ENCODE assay signal across 9 cellular contexts in the genomic region with DNA sequence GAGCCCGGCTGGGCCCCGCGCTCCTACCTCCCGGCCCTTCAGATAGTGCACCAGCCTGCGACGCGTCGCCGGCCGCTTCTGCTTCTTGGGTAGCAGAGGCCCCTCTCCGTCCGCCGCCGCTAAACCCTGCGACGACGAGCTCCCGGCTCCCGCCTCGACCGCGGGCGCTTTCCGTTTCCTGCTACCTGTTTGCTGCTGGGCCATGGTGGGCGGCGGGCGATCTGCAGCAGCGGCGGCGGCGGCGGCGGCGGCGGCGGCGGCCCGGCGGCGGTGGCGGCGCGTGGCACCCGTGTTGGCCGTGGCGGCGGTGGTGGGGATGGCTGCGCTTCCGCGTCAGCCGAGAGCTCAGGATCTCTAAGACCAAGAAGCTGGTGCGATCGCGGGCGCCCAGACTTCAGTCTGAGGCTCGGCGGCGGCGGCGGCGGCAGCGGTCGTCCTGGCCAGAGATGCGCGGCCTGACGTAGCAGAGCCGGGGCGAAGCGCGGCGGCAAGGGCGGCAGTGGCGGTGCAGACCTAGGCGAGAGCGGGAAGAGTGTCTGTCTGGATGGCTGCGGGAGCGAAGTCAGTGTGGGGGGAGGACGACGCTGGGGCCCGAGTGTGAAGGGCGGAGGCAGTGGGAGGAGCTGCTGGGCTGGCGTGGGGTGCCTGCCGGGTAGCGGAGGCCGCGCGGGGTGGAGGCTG. TPM values are rescaled to one million over a fixed set of nuclear protein-coding genes. Genes with fewer than 3 reads are reported as not detected.
A peak's percentile ranks its signal among the peaks of the same experiment; 100 is the strongest.
DNase-seq lines count a peak whose midpoint lies in the region; ATAC-seq, FAIRE-seq and TF ChIP-seq lines count a peak whose summit lies in the region.
"Had no signal": no experiment of that assay in that cellular context is flagged by ENCODE, and none has a peak within 500 bp of the region (broad histone marks: within the 10 kb centered on the region; RNA-seq: fewer than 3 reads in every experiment).

A gene (minus strand): TSS at position 569 of the 681 bp plus-strand sequence. CDS start 365 bp downstream, at position 204.

- no peak for FAIRE-seq in astrocyte (lab: Jason Lieb, UNC)

- H4K20me1 ChIP-seq in SK-N-SH (ENCODE audit: insufficient read depth) (no peaks in the 10 kb centered on the region), astrocyte (ENCODE audit: insufficient read depth, low read length) (no peaks in the 10 kb centered on the region)
- H4K20me1 ChIP-seq: BLaER1 had no signal

- H3K27ac ChIP-seq in SK-N-SH (ENCODE audit: low read depth in 2 of 2, low read length in 1 of 2) (no peak within 1 kb of the TSS), astrocyte (ENCODE audit: low read depth, low read length) (no peak within 1 kb of the TSS), stomach smooth muscle (ENCODE audit: low read length) (no peak within 1 kb of the TSS)
- H3K27ac ChIP-seq: BLaER1 had no signal

- H3K79me2 ChIP-seq in SK-N-SH (ENCODE audit: insufficient read depth) (no peaks in the 10 kb centered on the region), astrocyte (ENCODE audit: insufficient read depth, low read length) (no peaks in the 10 kb centered on the region)

- H3K9me3 ChIP-seq in SK-N-SH (no peaks in the 10 kb centered on the region), astrocyte (ENCODE audit: insufficient read depth, low read depth, low read length) (no peaks in the 10 kb centered on the region), stomach smooth muscle (ENCODE audit: control insufficient read depth in 2 of 2, low read length in 2 of 2) (no peaks in the 10 kb centered on the region)

- H3K4me2 ChIP-seq in SK-N-SH (no peak within 1 kb of the TSS), astrocyte (ENCODE audit: low read length) (peak within 1 kb of the TSS; percentile 26)
- H3K4me2 ChIP-seq: BLaER1 had no signal

- no peaks in the 10 kb centered on the region for H3F3A ChIP-seq in SK-N-SH (replicated peaks; ENCODE audit: insufficient read depth)

- no peaks in the 10 kb centered on the region for H3K4me1 Mint-ChIP-seq in astrocyte (ENCODE audit: low read depth, unreplicated experiment)

- no peaks in the 10 kb centered on the region for H3K4me1 ChIP-seq in SK-N-SH (ENCODE audit: control insufficient read depth in 1 of 2, insufficient read depth in 2 of 2, low read depth in 1 of 2, low read length in 1 of 2)
- no peaks in the 10 kb centered on the region for H3K4me1 ChIP-seq in astrocyte (ENCODE audit: insufficient read depth, low read length)
- no peaks in the 10 kb centered on the region for H3K4me1 ChIP-seq in stomach smooth muscle (ENCODE audit: control insufficient read depth, insufficient read depth, low read length)
- H3K4me1 ChIP-seq: BLaER1 had no signal

- H3K36me3 ChIP-seq in SK-N-SH (replicated peaks in 1 of 2; ENCODE audit: control insufficient read depth in 1 of 2, insufficient read depth in 2 of 2, low read length in 1 of 2) (no peaks in the 10 kb centered on the region), astrocyte (ENCODE audit: insufficient read depth, low read length) (no peaks in the 10 kb centered on the region), stomach smooth muscle (ENCODE audit: control insufficient read depth in 2 of 2, insufficient read depth in 2 of 2, low read length in 2 of 2) (no peaks in the 10 kb centered on the region)
- H3K36me3 ChIP-seq: BLaER1 had no signal

- H3K27me3 ChIP-seq in SK-N-SH (ENCODE audit: insufficient read depth) (no peaks in the 10 kb centered on the region), astrocyte (ENCODE audit: insufficient read depth, low read length) (no peaks in the 10 kb centered on the region), stomach smooth muscle (ENCODE audit: control insufficient read depth in 1 of 2, insufficient read depth in 2 of 2, low read length in 2 of 2) (no peaks in the 10 kb centered on the region)

- no peaks in the 10 kb centered on the region for H3K9me3 Mint-ChIP-seq in astrocyte (ENCODE audit: unreplicated experiment)

- CTCF ChIA-PET in SK-N-SH (lab: Yijun Ruan, JAX) = no interaction called here

- H3K9ac ChIP-seq in SK-N-SH (no peak within 1 kb of the TSS), astrocyte (ENCODE audit: low read length) (no peak within 1 kb of the TSS), stomach smooth muscle (ENCODE audit: low read length in 2 of 2) (no peak within 1 kb of the TSS)
- H3K9ac ChIP-seq: BLaER1 had no signal

- H3K27ac Mint-ChIP-seq in astrocyte (ENCODE audit: unreplicated experiment) = no peak within 1 kb of the TSS

- no peak for TF ChIP-seq EP300 in SK-N-SH (IDR thresholded peaks at IDR 0.05; ENCODE audit: borderline replicate concordance in 1 of 2, low read depth in 1 of 2, low read length in 1 of 2)

- H3K4me3 ChIP-seq in SK-N-SH (ENCODE audit: low read depth in 2 of 2, low read length in 1 of 2) = peak within 1 kb of the TSS in 1 of 2 experiments; percentile 21; a peak in 1 of 4 replicates
- H3K4me3 ChIP-seq in astrocyte (ENCODE audit: insufficient read depth, low read depth, low read length) = no peak within 1 kb of the TSS
- peak within 1 kb of the TSS; percentile 40 to 65 for H3K4me3 ChIP-seq in stomach smooth muscle (ENCODE audit: low read length in 2 of 2)
- H3K4me3 ChIP-seq: BLaER1 had no signal

- POLR2A ChIA-PET in SK-N-SH (lab: Yijun Ruan, JAX) = no interaction called here

- ATAC-seq in SK-N-SH treated with all-trans-retinoic acid at 6 μM for 48 hours (no peak), omental fat pad (ENCODE audit: low FRiP score) (no peak), HG03039 (IDR thresholded peaks at IDR 0.05; ENCODE audit: unreplicated experiment) (no peak)

- H3K27me3 Mint-ChIP-seq in astrocyte (ENCODE audit: low read depth, unreplicated experiment) = peaks cover 10% of the 10 kb centered on the region

- TF ChIP-seq RAD21 in SK-N-SH (IDR thresholded peaks at IDR 0.05; ENCODE audit: low read length) = no peak

- DNase-seq in SK-N-SH (peak; percentile 50), astrocyte (ENCODE audit: low read depth) (no peak), iPS-NIHi7 (ENCODE audit: extremely low spot score) (peak; percentile 33), omental fat pad (ENCODE audit: low spot score) (no peak), EL (no peak)

- H2AFZ ChIP-seq in SK-N-SH (ENCODE audit: low read depth) (no peak within 1 kb of the TSS), astrocyte (ENCODE audit: low read depth, low read length) (no peak within 1 kb of the TSS)

- WGBS in SK-N-SH (ENCODE audit: low lambda C conversion rate) = 41% methylated on average over 50 of the region's 87 CpGs

- peak within 1 kb of the TSS; percentile 82 for H3K4me3 Mint-ChIP-seq in astrocyte (ENCODE audit: unreplicated experiment)

- H3K9me2 ChIP-seq in SK-N-SH = no peaks in the 10 kb centered on the region

- no peaks in the 10 kb centered on the region for H3K36me3 Mint-ChIP-seq in astrocyte (ENCODE audit: low read depth, unreplicated experiment)

- TF ChIP-seq CTCF in SK-N-SH (IDR thresholded peaks at IDR 0.05) (no peak), astrocyte (IDR thresholded peaks at IDR 0.05; ENCODE audit: insufficient read depth, low read depth, low read length) (no peak), omental fat pad (IDR thresholded peaks at IDR 0.05) (no peak)

TF ChIP-seq in SK-N-SH, 30 proteins besides CTCF, POLR2A, EP300 and RAD21 (continues in another document):
- no peak for TF ChIP-seq SMC3 (IDR thresholded peaks at IDR 0.05; ENCODE audit: low read depth, low read length)
- TF ChIP-seq, protein P1, sequence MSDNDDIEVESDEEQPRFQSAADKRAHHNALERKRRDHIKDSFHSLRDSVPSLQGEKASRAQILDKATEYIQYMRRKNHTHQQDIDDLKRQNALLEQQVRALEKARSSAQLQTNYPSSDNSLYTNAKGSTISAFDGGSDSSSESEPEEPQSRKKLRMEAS (IDR thresholded peaks at IDR 0.05; ENCODE audit: low read depth) = no peak
- no peak for TF ChIP-seq TAF1 (IDR thresholded peaks at IDR 0.05; ENCODE audit: borderline replicate concordance, low read depth, low read length)
- no peak for TF ChIP-seq FOSL2 (IDR thresholded peaks at IDR 0.05; ENCODE audit: borderline replicate concordance, low read depth)

TF ChIP-seq in SK-N-SH treated with all-trans-retinoic acid at 6 μM for 48 hours, 23 proteins besides CTCF, POLR2A, EP300 and RAD21 (continues in another document):
- TF ChIP-seq, protein P2, sequence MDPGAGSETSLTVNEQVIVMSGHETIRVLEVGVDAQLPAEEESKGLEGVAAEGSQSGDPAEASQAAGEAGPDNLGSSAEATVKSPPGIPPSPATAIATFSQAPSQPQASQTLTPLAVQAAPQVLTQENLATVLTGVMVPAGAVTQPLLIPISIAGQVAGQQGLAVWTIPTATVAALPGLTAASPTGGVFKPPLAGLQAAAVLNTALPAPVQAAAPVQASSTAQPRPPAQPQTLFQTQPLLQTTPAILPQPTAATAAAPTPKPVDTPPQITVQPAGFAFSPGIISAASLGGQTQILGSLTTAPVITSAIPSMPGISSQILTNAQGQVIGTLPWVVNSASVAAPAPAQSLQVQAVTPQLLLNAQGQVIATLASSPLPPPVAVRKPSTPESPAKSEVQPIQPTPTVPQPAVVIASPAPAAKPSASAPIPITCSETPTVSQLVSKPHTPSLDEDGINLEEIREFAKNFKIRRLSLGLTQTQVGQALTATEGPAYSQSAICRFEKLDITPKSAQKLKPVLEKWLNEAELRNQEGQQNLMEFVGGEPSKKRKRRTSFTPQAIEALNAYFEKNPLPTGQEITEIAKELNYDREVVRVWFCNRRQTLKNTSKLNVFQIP (CRISPR knock-in tag; IDR thresholded peaks at IDR 0.05; ENCODE audit: borderline replicate concordance, low read depth) = no peak
- TF ChIP-seq SNAI2 (CRISPR knock-in tag; IDR thresholded peaks at IDR 0.05) (no peak), ESRRG (CRISPR knock-in tag; IDR thresholded peaks at IDR 0.05) (no peak), ARNTL (CRISPR knock-in tag; IDR thresholded peaks at IDR 0.05; ENCODE audit: borderline replicate concordance, low read depth) (no peak), BACH2 (CRISPR knock-in tag; IDR thresholded peaks at IDR 0.05; ENCODE audit: borderline replicate concordance) (no peak), ZNF565 (CRISPR knock-in tag; conservative IDR thresholded peaks at IDR 0.05; ENCODE audit: low read depth) (no peak), PPARA (CRISPR knock-in tag; IDR thresholded peaks at IDR 0.05; ENCODE audit: borderline replicate concordance) (no peak)
- TF ChIP-seq, protein P3, sequence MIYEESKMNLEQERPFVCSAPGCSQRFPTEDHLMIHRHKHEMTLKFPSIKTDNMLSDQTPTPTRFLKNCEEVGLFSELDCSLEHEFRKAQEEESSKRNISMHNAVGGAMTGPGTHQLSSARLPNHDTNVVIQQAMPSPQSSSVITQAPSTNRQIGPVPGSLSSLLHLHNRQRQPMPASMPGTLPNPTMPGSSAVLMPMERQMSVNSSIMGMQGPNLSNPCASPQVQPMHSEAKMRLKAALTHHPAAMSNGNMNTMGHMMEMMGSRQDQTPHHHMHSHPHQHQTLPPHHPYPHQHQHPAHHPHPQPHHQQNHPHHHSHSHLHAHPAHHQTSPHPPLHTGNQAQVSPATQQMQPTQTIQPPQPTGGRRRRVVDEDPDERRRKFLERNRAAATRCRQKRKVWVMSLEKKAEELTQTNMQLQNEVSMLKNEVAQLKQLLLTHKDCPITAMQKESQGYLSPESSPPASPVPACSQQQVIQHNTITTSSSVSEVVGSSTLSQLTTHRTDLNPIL (CRISPR knock-in tag; IDR thresholded peaks at IDR 0.05; ENCODE audit: low read depth) = no peak

RNA-seq across cellular contexts. Expression of the gene that starts here (rescaled TPM):
- not detected in 2 replicates for polyA plus RNA-seq in SK-N-SH (2012; rRNA removed)
- polyA plus RNA-seq in SK-N-SH (2012; cell fraction: cytosol; rRNA removed) = not detected in 2 replicates
- polyA plus RNA-seq in SK-N-SH (2012; cell fraction: nucleus; rRNA removed) = not detected in 2 replicates
- total RNA-seq in astrocyte (0.38 and 0.59 TPM in 2 replicates), omental fat pad (under 1 TPM in 1 of 4 donors, not detected in 3; 0.24 TPM)

Comparison
In these comparisons a context has a peak if more than half of its experiments do, and no peak if none do; other contexts are left out.
1. Peak in DNase-seq in SK-N-SH; RNA of the gene not detected or under 1 TPM.